Comparison of ENCODE assay signal across 8 cellular contexts in the genomic region with DNA sequence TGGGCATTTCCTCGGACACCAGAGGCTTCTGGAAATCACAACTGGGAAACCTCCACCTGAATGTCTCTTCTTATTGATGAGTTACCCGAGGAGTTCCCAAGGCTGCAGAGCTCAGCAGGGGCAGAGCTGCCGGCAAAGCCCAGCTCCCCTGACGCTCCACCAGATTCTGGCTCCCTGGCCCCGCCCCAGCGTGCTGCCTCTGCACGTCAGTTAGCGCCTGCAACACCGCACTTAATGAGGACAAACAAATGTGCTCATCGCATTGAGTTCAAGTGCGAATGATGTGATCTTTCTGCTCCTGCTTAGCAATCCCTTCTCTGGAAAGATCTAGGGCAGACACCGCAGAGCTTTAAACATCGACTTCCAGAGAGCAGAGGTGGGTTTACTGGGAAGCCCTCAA. TPM values are rescaled to one million over a fixed set of nuclear protein-coding genes. Genes with fewer than 3 reads are reported as not detected.
DNase-seq lines count a peak whose midpoint lies in the region; ATAC-seq and TF ChIP-seq lines count a peak whose summit lies in the region.

No MANE protein-coding gene starts in this region.

- intact Hi-C loops in breast epithelium (cut with DNase I; ENCODE audit: low total_unique reads) = no loop called here
- intact Hi-C loops in left lung (cut with DNase I) = no loop called here

- no peak for TF ChIP-seq POLR2A in breast epithelium (IDR thresholded peaks at IDR 0.05)

- H3K9me3 ChIP-seq in breast epithelium (no peaks in the 10 kb centered on the region), left lung (no peaks in the 10 kb centered on the region)

- peak; percentile 15 for DNase-seq in GM06990 (ENCODE audit: extremely low read depth, insufficient read length)
- peak; percentile 36 for DNase-seq in NCI-H774 (lab: John Stamatoyannopoulos, UW)
- peak in 1 of 2 donors; percentile 63 for DNase-seq in breast epithelium (ENCODE audit: low spot score in 2 of 2)
- DNase-seq in left lung = peak; percentile 61 to 85
- peak in 2 of 3 donors; percentile 2 to 20 for DNase-seq in stimulated activated CD4-positive, alpha-beta T cell treated with anti-CD3 and anti-CD28 coated beads, TNF-alpha, amount 100 ng/mL, for 48 hours (ENCODE audit: low read depth in 3 of 3)
- no peak for DNase-seq in pons (ENCODE audit: low spot score)
- DNase-seq in HUDEP-2 (lab: John Stamatoyannopoulos, UW; ENCODE audit: unreplicated experiment in 76 of 76) = no peak

- H3K4me3 ChIP-seq in GM06990 (replicated peaks; ENCODE audit: low read depth, low read length) = no peak overlapping the region
- H3K4me3 ChIP-seq in breast epithelium = peak overlapping the region; percentile 2 to 58 (median 31)
- no peak overlapping the region for H3K4me3 ChIP-seq in left lung

- ATAC-seq in left lung (peak; percentile 84), GM18519 (IDR thresholded peaks at IDR 0.05; ENCODE audit: low FRiP score, unreplicated experiment) (no peak)

- no peak for TF ChIP-seq CTCF in GM06990 (IDR thresholded peaks at IDR 0.05; ENCODE audit: insufficient read depth, low read length, poor library complexity, severe bottlenecking)
- TF ChIP-seq CTCF in breast epithelium (IDR thresholded peaks at IDR 0.05) = no peak
- no peak for TF ChIP-seq CTCF in left lung (IDR thresholded peaks at IDR 0.05)

- H3K27ac ChIP-seq in breast epithelium = peak overlapping the region; percentile 77 to 88
- H3K27ac ChIP-seq in left lung = no peak overlapping the region

- no peaks in the 10 kb centered on the region for H3K27me3 ChIP-seq in GM06990 (replicated peaks; ENCODE audit: control insufficient read depth, insufficient read depth, low read length)
- no peaks in the 10 kb centered on the region for H3K27me3 ChIP-seq in breast epithelium
- H3K27me3 ChIP-seq in left lung = no peaks in the 10 kb centered on the region

- H3K4me1 ChIP-seq in breast epithelium = peaks cover 0 to 14% of the 10 kb centered on the region in 2 donors
- no peaks in the 10 kb centered on the region for H3K4me1 ChIP-seq in left lung

- H3K36me3 ChIP-seq in GM06990 (ENCODE audit: control insufficient read depth, insufficient read depth, low read length) (no peaks in the 10 kb centered on the region), breast epithelium (no peaks in the 10 kb centered on the region), left lung (no peaks in the 10 kb centered on the region)

RNA-seq across cellular contexts. Expression of a gene that starts 55.5 kb away (rescaled TPM):
- 100 to 1,000 TPM in 2 of 3 donors, 10 to 100 TPM in 1; 55.7 to 247 (median 117) TPM for total RNA-seq in breast epithelium
- total RNA-seq in left lung = 10 to 100 TPM; 33.6 to 35.2 TPM

Comparison
In these comparisons a context has a peak if more than half of its experiments do, and no peak if none do; other contexts are left out.
1. DNase-seq: peak in GM06990 (single experiment), NCI-H774 (single experiment), left lung (2 of 2) and stimulated activated CD4-positive, alpha-beta T cell treated with anti-CD3 and anti-CD28 coated beads, TNF-alpha, amount 100 ng/mL, for 48 hours (2 of 3); none in pons (single experiment) and HUDEP-2 (0 of 76).
2. H3K4me3 ChIP-seq: peak in breast epithelium (3 of 3); none in GM06990 (single experiment) and left lung (0 of 2).
3. H3K27ac ChIP-seq: peak in breast epithelium (2 of 2); none in left lung (0 of 2).